ENCODE assay signal across 16 cellular contexts in genomic region chr17:44940321-44940720, GRCh38. TPM values are rescaled to one million over a fixed set of nuclear protein-coding genes. Genes with fewer than 3 reads are reported as not detected.
DNase-seq lines count a peak whose midpoint lies in the region; ATAC-seq, FAIRE-seq and TF ChIP-seq lines count a peak whose summit lies in the region.
"Had no signal": no experiment of that assay in that cellular context is flagged by ENCODE, and none has a peak within 500 bp of the region (broad histone marks: within the 10 kb centered on the region; RNA-seq: fewer than 3 reads in every experiment).

No MANE protein-coding gene starts in this region.

- ATAC-seq in heart right ventricle (no peak), foreskin keratinocyte (no peak), GM18520 (IDR thresholded peaks at IDR 0.05; ENCODE audit: unreplicated experiment) (no peak), HG03045 (IDR thresholded peaks at IDR 0.05; ENCODE audit: unreplicated experiment) (no peak)

- TF ChIP-seq CTCF in cardiac muscle cell (IDR thresholded peaks at IDR 0.05; ENCODE audit: low read depth, low read length) (no peak), heart right ventricle (IDR thresholded peaks at IDR 0.05) (no peak), foreskin keratinocyte (conservative IDR thresholded peaks at IDR 0.05) (no peak)

- H3K9me3 ChIP-seq in cardiac muscle cell (ENCODE audit: low read depth) (no peaks in the 10 kb centered on the region), heart right ventricle (peaks cover 0 to 9% (median 0%) of the 10 kb centered on the region in 11 donors)
- H3K9me3 ChIP-seq: esophagus muscularis mucosa had no signal

- H3K4me3 ChIP-seq in cardiac muscle cell (no peak overlapping the region), heart right ventricle (no peak overlapping the region)
- H3K4me3 ChIP-seq: esophagus muscularis mucosa, neural progenitor cell had no signal

- DNase-seq in cardiac muscle cell (ENCODE audit: low read depth in 1 of 2, low spot score in 1 of 2) (peak; percentile 29 to 70), heart right ventricle (no peak), foreskin keratinocyte (peak; percentile 51 to 73), urothelium cell line (ENCODE audit: low spot score) (peak; percentile 70), NCI-H2107 treated with DMSO at 0.1 percent for 48 hours (lab: John Stamatoyannopoulos, UW; ENCODE audit: unreplicated experiment) (no peak)
- DNase-seq in activated T-helper 1 cell treated with anti-CD3 and anti-CD28 coated beads, Interleukin-12 subunit alpha, Interleukin-12 subunit beta, Interleukin-2, Interleukin-4 antibody, amounts not matched to agents 30 ng/mL and 10 ng/mL and 1 ng/mL, durations not matched to agents 14 hours and 24 hours and 36 hours (ENCODE audit: low spot score): no peak
- DNase-seq: activated B cell treated with CpG ODN at 0.5 μM for 24 hours; activated CD8-positive, alpha-beta memory T cell treated with anti-CD3 and anti-CD28 coated beads, Interleukin-2, amount 50 U/mL, for 4 hours; NCI-H1092 had no signal

- intact Hi-C loops in heart right ventricle (cut with DNase I): no loop called here
- intact Hi-C loops in activated T-helper 1 cell treated with anti-CD3 and anti-CD28 coated beads, Interleukin-12 subunit alpha, Interleukin-12 subunit beta, Interleukin-2, Interleukin-4 antibody, amounts not matched to agents 30 ng/mL and 10 ng/mL and 1 ng/mL, durations not matched to agents 14 hours and 24 hours and 36 hours (cut with micrococcal nuclease): loop anchor here (10.0 kb wide), 1 partner anchor 166 kb away; no protein-coding TSS in a partner anchor

- no peak overlapping the region for H3K4me3 Mint-ChIP-seq in activated T-helper 1 cell treated with anti-CD3 and anti-CD28 coated beads, Interleukin-12 subunit alpha, Interleukin-12 subunit beta, Interleukin-2, Interleukin-4 antibody, amounts not matched to agents 30 ng/mL and 10 ng/mL and 1 ng/mL, durations not matched to agents 14 hours and 24 hours and 36 hours
- H3K4me3 Mint-ChIP-seq: activated B cell treated with CpG ODN at 0.5 μM for 24 hours; activated naive CD8-positive, alpha-beta T cell; neural progenitor cell had no signal

- H3K27me3 ChIP-seq in cardiac muscle cell: no peaks in the 10 kb centered on the region
- no peaks in the 10 kb centered on the region for H3K27me3 ChIP-seq in heart right ventricle
- no peaks in the 10 kb centered on the region for H3K27me3 ChIP-seq in foreskin keratinocyte
- H3K27me3 ChIP-seq: neural progenitor cell had no signal

- whole genome bisulfite sequencing in heart right ventricle, 2 donors: 48 to 63% methylated on average over 4 of the region's 4 CpGs

- peaks cover 31% of the 10 kb centered on the region for H3K4me1 Mint-ChIP-seq in activated T-helper 1 cell treated with anti-CD3 and anti-CD28 coated beads, Interleukin-12 subunit alpha, Interleukin-12 subunit beta, Interleukin-2, Interleukin-4 antibody, amounts not matched to agents 30 ng/mL and 10 ng/mL and 1 ng/mL, durations not matched to agents 14 hours and 24 hours and 36 hours (ENCODE audit: low read depth)
- H3K4me1 Mint-ChIP-seq: activated B cell treated with CpG ODN at 0.5 μM for 24 hours had no signal

- H3K4me1 ChIP-seq in cardiac muscle cell (ENCODE audit: low read depth): peaks cover 15% of the 10 kb centered on the region
- H3K4me1 ChIP-seq in heart right ventricle: peaks cover 0 to 10% (median 5%) of the 10 kb centered on the region in 9 donors
- peaks cover 10% of the 10 kb centered on the region for H3K4me1 ChIP-seq in foreskin keratinocyte

- H3K36me3 ChIP-seq in cardiac muscle cell: no peaks in the 10 kb centered on the region
- H3K36me3 ChIP-seq in heart right ventricle: peaks cover 0 to 13% (median 0%) of the 10 kb centered on the region in 9 donors
- H3K36me3 ChIP-seq: esophagus muscularis mucosa had no signal

- H3K9me3 Mint-ChIP-seq in activated T-helper 1 cell treated with anti-CD3 and anti-CD28 coated beads, Interleukin-12 subunit alpha, Interleukin-12 subunit beta, Interleukin-2, Interleukin-4 antibody, amounts not matched to agents 30 ng/mL and 10 ng/mL and 1 ng/mL, durations not matched to agents 14 hours and 24 hours and 36 hours: no peaks in the 10 kb centered on the region
- H3K9me3 Mint-ChIP-seq: activated B cell treated with CpG ODN at 0.5 μM for 24 hours had no signal

- H3K27ac Mint-ChIP-seq in activated T-helper 1 cell treated with anti-CD3 and anti-CD28 coated beads, Interleukin-12 subunit alpha, Interleukin-12 subunit beta, Interleukin-2, Interleukin-4 antibody, amounts not matched to agents 30 ng/mL and 10 ng/mL and 1 ng/mL, durations not matched to agents 14 hours and 24 hours and 36 hours: peak overlapping the region; percentile 11
- H3K27ac Mint-ChIP-seq: activated B cell treated with CpG ODN at 0.5 μM for 24 hours; activated naive CD8-positive, alpha-beta T cell; neural progenitor cell had no signal

- peaks cover 15% of the 10 kb centered on the region for H3K36me3 Mint-ChIP-seq in activated T-helper 1 cell treated with anti-CD3 and anti-CD28 coated beads, Interleukin-12 subunit alpha, Interleukin-12 subunit beta, Interleukin-2, Interleukin-4 antibody, amounts not matched to agents 30 ng/mL and 10 ng/mL and 1 ng/mL, durations not matched to agents 14 hours and 24 hours and 36 hours (ENCODE audit: low read depth)
- H3K36me3 Mint-ChIP-seq: activated naive CD8-positive, alpha-beta T cell had no signal

- FAIRE-seq in urothelium cell line (lab: Jason Lieb, UNC): no peak
- FAIRE-seq: colon had no signal

- H3K27ac ChIP-seq in cardiac muscle cell (peak overlapping the region; percentile 42), heart right ventricle (no peak overlapping the region), foreskin keratinocyte (no peak overlapping the region)
- H3K27ac ChIP-seq: esophagus muscularis mucosa, neural progenitor cell had no signal

- no peaks in the 10 kb centered on the region for H3K27me3 Mint-ChIP-seq in activated T-helper 1 cell treated with anti-CD3 and anti-CD28 coated beads, Interleukin-12 subunit alpha, Interleukin-12 subunit beta, Interleukin-2, Interleukin-4 antibody, amounts not matched to agents 30 ng/mL and 10 ng/mL and 1 ng/mL, durations not matched to agents 14 hours and 24 hours and 36 hours (ENCODE audit: insufficient read depth)
- H3K27me3 Mint-ChIP-seq: activated B cell treated with CpG ODN at 0.5 μM for 24 hours; activated naive CD8-positive, alpha-beta T cell had no signal

RNA-seq across cellular contexts. Expression of gene KIF18B, which starts 7.3 kb away (rescaled TPM):
- total RNA-seq in cardiac muscle cell (4.2 and 21.1 TPM in 2 replicates), heart right ventricle (1 to 10 TPM in 3 of 10 donors, under 1 TPM in 6, not detected in 1; 0.11 to 4.3 (median 0.20) TPM), foreskin keratinocyte (17.0 and 23.2 TPM in 2 replicates)
- polyA plus RNA-seq in cardiac muscle cell (4.1 and 22.2 TPM in 2 replicates), heart right ventricle (under 1 TPM; 0.04 to 0.80 TPM), foreskin keratinocyte (8.7 and 12.6 TPM in 2 replicates)
- 41.4 and 42.8 TPM in 2 replicates for total RNA-seq in activated T-helper 1 cell treated with anti-CD3 and anti-CD28 coated beads, Interleukin-12 subunit alpha, Interleukin-12 subunit beta, Interleukin-2, Interleukin-4 antibody, amounts not matched to agents 30 ng/mL and 10 ng/mL and 1 ng/mL, durations not matched to agents 14 hours and 24 hours and 36 hours

RNA-seq across cellular contexts. Expression of gene GFAP, which starts 25.0 kb away (rescaled TPM):
- total RNA-seq in cardiac muscle cell (3.5 and 11.0 TPM in 2 replicates), heart right ventricle (1 to 10 TPM; 3.1 to 8.6 (median 7.4) TPM), foreskin keratinocyte (0.10 and 0.39 TPM in 2 replicates)
- polyA plus RNA-seq in cardiac muscle cell (4.0 and 7.0 TPM in 2 replicates), heart right ventricle (1 to 10 TPM; 2.1 to 6.1 TPM), foreskin keratinocyte (0.13 and 0.17 TPM in 2 replicates)
- total RNA-seq in activated T-helper 1 cell treated with anti-CD3 and anti-CD28 coated beads, Interleukin-12 subunit alpha, Interleukin-12 subunit beta, Interleukin-2, Interleukin-4 antibody, amounts not matched to agents 30 ng/mL and 10 ng/mL and 1 ng/mL, durations not matched to agents 14 hours and 24 hours and 36 hours: not detected in 2 replicates
- total RNA-seq: activated B cell treated with CpG ODN at 0.5 μM for 24 hours had no signal

RNA-seq across cellular contexts. Expression of gene C1QL1, which starts 27.8 kb away (rescaled TPM):
- total RNA-seq in cardiac muscle cell (24.6 and 25.2 TPM in 2 replicates), heart right ventricle (10 to 100 TPM in 2 of 10 donors, 1 to 10 TPM in 5, under 1 TPM in 3; 0.37 to 25.6 (median 1.1) TPM), foreskin keratinocyte (0.17 and 0.18 TPM in 2 replicates)
- polyA plus RNA-seq in cardiac muscle cell (38.6 and 44.0 TPM in 2 replicates), heart right ventricle (10 to 100 TPM in 1 of 2 donors, 1 to 10 TPM in 1; 2.2 to 12.7 TPM), foreskin keratinocyte (0.26 and 0.36 TPM in 2 replicates)
- total RNA-seq in activated T-helper 1 cell treated with anti-CD3 and anti-CD28 coated beads, Interleukin-12 subunit alpha, Interleukin-12 subunit beta, Interleukin-2, Interleukin-4 antibody, amounts not matched to agents 30 ng/mL and 10 ng/mL and 1 ng/mL, durations not matched to agents 14 hours and 24 hours and 36 hours: 0.39 and 0.54 TPM in 2 replicates
- total RNA-seq: activated B cell treated with CpG ODN at 0.5 μM for 24 hours, subcutaneous adipose tissue had no signal

RNA-seq across cellular contexts. Expression of gene EFTUD2, which starts 41.1 kb away (rescaled TPM):
- total RNA-seq in cardiac muscle cell (101 and 151 TPM in 2 replicates), heart right ventricle (10 to 100 TPM; 52.3 to 78.2 (median 62.9) TPM), foreskin keratinocyte (129 and 136 TPM in 2 replicates)
- polyA plus RNA-seq in cardiac muscle cell (105 and 141 TPM in 2 replicates), heart right ventricle (10 to 100 TPM; 21.6 to 54.5 TPM), foreskin keratinocyte (76.6 and 87.6 TPM in 2 replicates)
- total RNA-seq in activated T-helper 1 cell treated with anti-CD3 and anti-CD28 coated beads, Interleukin-12 subunit alpha, Interleukin-12 subunit beta, Interleukin-2, Interleukin-4 antibody, amounts not matched to agents 30 ng/mL and 10 ng/mL and 1 ng/mL, durations not matched to agents 14 hours and 24 hours and 36 hours: 206 and 219 TPM in 2 replicates

Comparison
In these comparisons a context has a peak if more than half of its experiments do, and no peak if none do; other contexts are left out.
1. DNase-seq: peak in cardiac muscle cell (2 of 2), foreskin keratinocyte (2 of 2) and urothelium cell line (single experiment); none in heart right ventricle (0 of 2), activated T-helper 1 cell treated with anti-CD3 and anti-CD28 coated beads, Interleukin-12 subunit alpha, Interleukin-12 subunit beta, Interleukin-2, Interleukin-4 antibody, amounts not matched to agents 30 ng/mL and 10 ng/mL and 1 ng/mL, durations not matched to agents 14 hours and 24 hours and 36 hours (single experiment) and NCI-H2107 treated with DMSO at 0.1 percent for 48 hours (single experiment).